In the genomic region with DNA sequence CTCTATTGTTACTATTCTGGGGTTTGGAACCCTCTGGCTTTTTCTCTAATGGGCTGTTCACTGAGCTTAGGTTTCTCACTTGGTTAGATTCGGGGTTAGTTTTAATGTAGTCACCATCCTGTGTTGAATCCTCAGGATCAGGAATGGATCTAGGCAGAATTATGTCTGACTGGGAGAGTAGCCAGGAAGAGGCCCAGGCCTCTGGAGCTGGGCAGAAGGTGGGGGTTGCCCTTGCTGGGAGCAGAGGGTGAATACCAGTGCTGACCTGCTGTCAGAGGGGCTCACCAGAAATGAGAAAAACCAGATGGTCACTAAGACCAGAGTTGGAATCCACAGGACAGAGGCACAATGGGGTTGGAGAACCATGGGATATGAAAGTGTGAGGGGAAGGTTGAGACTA, we compare ENCODE assay signal across 20 cellular contexts.
DNase-seq lines count a peak whose midpoint lies in the region; ATAC-seq and TF ChIP-seq lines count a peak whose summit lies in the region.
"Had no signal": no experiment of that assay in that cellular context is flagged by ENCODE, and none has a peak within 500 bp of the region (broad histone marks: within the 10 kb centered on the region; RNA-seq: fewer than 3 reads in every experiment).

No MANE protein-coding gene starts in this region.

- H3K4me1 ChIP-seq in mesenchymal stem cell (ENCODE audit: control insufficient read depth, insufficient read depth, low read depth, low read length): peaks cover 2% of the 10 kb centered on the region
- no peaks in the 10 kb centered on the region for H3K4me1 ChIP-seq in testis
- H3K4me1 ChIP-seq: BE2C, SJSA1 had no signal

- H3K27me3 ChIP-seq in mesenchymal stem cell (ENCODE audit: control insufficient read depth in 1 of 2, insufficient read depth in 1 of 2, low read length in 2 of 2) (no peaks in the 10 kb centered on the region), testis (no peaks in the 10 kb centered on the region)
- H3K27me3 ChIP-seq: BE2C had no signal

- no peak overlapping the region for H3K27ac ChIP-seq in mesenchymal stem cell (ENCODE audit: low read length, poor library complexity, severe bottlenecking)
- H3K27ac ChIP-seq in testis: no peak overlapping the region
- H3K27ac ChIP-seq: SJSA1 had no signal

- no peak overlapping the region for H3K9ac ChIP-seq in mesenchymal stem cell (ENCODE audit: low read length)

- no peaks in the 10 kb centered on the region for H3K27me3 Mint-ChIP-seq in HFFc6 (ENCODE audit: insufficient read depth)

- no peak overlapping the region; the same call in 1 of the 2 replicates for H3K4me3 Mint-ChIP-seq in HFFc6
- H3K4me3 Mint-ChIP-seq: CD8-positive, alpha-beta T cell had no signal

- H3K4ac ChIP-seq in mesenchymal stem cell (ENCODE audit: low read depth in 1 of 2, low read length in 2 of 2): peak overlapping the region in 1 of 2 experiments; percentile 71

- no peaks in the 10 kb centered on the region for H3K36me3 ChIP-seq in mesenchymal stem cell (ENCODE audit: control insufficient read depth in 1 of 2, insufficient read depth in 2 of 2, low read depth in 1 of 2, low read length in 2 of 2)
- no peaks in the 10 kb centered on the region for H3K36me3 ChIP-seq in testis (ENCODE audit: low read depth, missing control alignments)
- H3K36me3 ChIP-seq: BE2C, SJSA1 had no signal

- DNase-seq in EH (ENCODE audit: low read depth) (peak; percentile 40), HFFc6 (no peak), fibroblast of the aortic adventitia (ENCODE audit: low read depth) (peak; percentile 73), mesenchymal stem cell (peak; percentile 37), HuH-7.5 (ENCODE audit: low spot score) (no peak), testis (no peak)
- DNase-seq: ACHN; BE2C; CD8-positive, alpha-beta T cell; DMS79 treated with DMSO at 0.1 percent for 48 hours; GOT3; NCI-H146; NCI-H2081 treated with DMSO at 0.1 percent for 48 hours; NCI-H2227 treated with DMSO at 0.1 percent for 48 hours; NCI-H526; OCI-M1; RPMI8226 had no signal

- intact Hi-C loops in testis (cut with DNase I; ENCODE audit: low total_unique reads): no loop called here

- H3K27ac Mint-ChIP-seq in HFFc6: peak overlapping the region; percentile 65
- H3K27ac Mint-ChIP-seq: CD8-positive, alpha-beta T cell had no signal

- peak overlapping the region in 1 of 2 experiments; percentile 22 for H3K18ac ChIP-seq in mesenchymal stem cell (ENCODE audit: low read depth in 1 of 2, low read length in 2 of 2)

- no peak overlapping the region for H2AK5ac ChIP-seq in mesenchymal stem cell (ENCODE audit: low read length, severe bottlenecking)

- peaks cover 10% of the 10 kb centered on the region for H3K79me1 ChIP-seq in mesenchymal stem cell (replicated peaks; ENCODE audit: low read length, poor library complexity, severe bottlenecking)

- no peak overlapping the region for H2AFZ ChIP-seq in mesenchymal stem cell (ENCODE audit: low read depth, low read length)

- TF ChIP-seq POLR2A in testis (IDR thresholded peaks at IDR 0.05): no peak

- H3K4me2 ChIP-seq in mesenchymal stem cell (ENCODE audit: low read length, poor library complexity, severe bottlenecking): no peak overlapping the region

- no peak overlapping the region for H3K23ac ChIP-seq in mesenchymal stem cell (ENCODE audit: low read length in 2 of 2)

- 60% methylated on average over 1 of the region's 1 CpG for WGBS in mesenchymal stem cell
- 77 to 89% methylated on average over 1 of the region's 1 CpG for WGBS in testis, 2 donors

- peaks cover 14% of the 10 kb centered on the region for H3K36me3 Mint-ChIP-seq in HFFc6 (ENCODE audit: low read depth)
- H3K36me3 Mint-ChIP-seq: CD8-positive, alpha-beta T cell had no signal

- ATAC-seq in HG02852 (IDR thresholded peaks at IDR 0.05; ENCODE audit: unreplicated experiment) (no peak), GM19324 (IDR thresholded peaks at IDR 0.05; ENCODE audit: low FRiP score, unreplicated experiment) (no peak)
- ATAC-seq: CD8-positive, alpha-beta T cell had no signal

- H4K8ac ChIP-seq in mesenchymal stem cell (ENCODE audit: low read length): no peak overlapping the region

- H3K9me3 Mint-ChIP-seq in HFFc6: no peaks in the 10 kb centered on the region
- H3K9me3 Mint-ChIP-seq: CD8-positive, alpha-beta T cell had no signal

- H2BK120ac ChIP-seq in mesenchymal stem cell (ENCODE audit: low read depth, low read length): no peak overlapping the region

- no peak overlapping the region for H3K4me3 ChIP-seq in fibroblast of the aortic adventitia (ENCODE audit: low read depth, low read length)
- H3K4me3 ChIP-seq in mesenchymal stem cell (ENCODE audit: insufficient read depth in 1 of 2, low read depth in 1 of 2, low read length in 2 of 2): no peak overlapping the region
- H3K4me3 ChIP-seq in testis: no peak overlapping the region
- H3K4me3 ChIP-seq: SJSA1 had no signal

- no peak overlapping the region for H2BK5ac ChIP-seq in mesenchymal stem cell (ENCODE audit: low read depth, low read length, poor library complexity, severe bottlenecking)

- H3K14ac ChIP-seq in mesenchymal stem cell (ENCODE audit: low read length in 2 of 2): peak overlapping the region in 1 of 2 experiments; percentile 2

- H3K9me3 ChIP-seq in mesenchymal stem cell (ENCODE audit: control insufficient read depth, low read length) (no peaks in the 10 kb centered on the region), testis (no peaks in the 10 kb centered on the region)
- H3K9me3 ChIP-seq: BE2C, SJSA1 had no signal

- H2BK12ac ChIP-seq in mesenchymal stem cell (ENCODE audit: low read length in 2 of 2): peak overlapping the region in 1 of 2 experiments; percentile 9

- no peak overlapping the region for H2BK15ac ChIP-seq in mesenchymal stem cell (ENCODE audit: low read depth, poor library complexity, severe bottlenecking)

- H4K91ac ChIP-seq in mesenchymal stem cell (ENCODE audit: low read length): no peak overlapping the region

- no peak for TF ChIP-seq CTCF in HFFc6 (IDR thresholded peaks at IDR 0.05)
- TF ChIP-seq CTCF in fibroblast of the aortic adventitia (IDR thresholded peaks at IDR 0.05; ENCODE audit: insufficient read depth, low read length): no peak
- TF ChIP-seq CTCF in testis (IDR thresholded peaks at IDR 0.05): no peak

- peaks cover 53% of the 10 kb centered on the region for H3K4me1 Mint-ChIP-seq in HFFc6 (ENCODE audit: low read depth)

Comparison
In these comparisons a context has a peak if more than half of its experiments do, and no peak if none do; other contexts are left out.
1. DNase-seq: peak in EH (single experiment), fibroblast of the aortic adventitia (single experiment) and mesenchymal stem cell (single experiment); none in HFFc6 (single experiment), HuH-7.5 (single experiment) and testis (single experiment).